ENCODE assay signal across 8 cellular contexts in genomic region chr19:4343845-4344713, GRCh38. TPM values are rescaled to one million over a fixed set of nuclear protein-coding genes. Genes with fewer than 3 reads are reported as not detected.
DNase-seq lines count a peak whose midpoint lies in the region; ATAC-seq and TF ChIP-seq lines count a peak whose summit lies in the region.

No MANE protein-coding gene starts in this region.

- no peak overlapping the region for H3K27ac Mint-ChIP-seq in activated naive CD4-positive, alpha-beta T cell treated with anti-CD3 and anti-CD28 coated beads for 36 hours
- H3K27ac Mint-ChIP-seq in activated naive CD8-positive, alpha-beta T cell treated with anti-CD3 and anti-CD28 coated beads, Interleukin-2, amount 10 ng/mL, durations not matched to agents 7 days and 5 days, result no peak overlapping the region
- no peak overlapping the region for H3K27ac Mint-ChIP-seq in type B pancreatic cell

- H3K4me1 ChIP-seq in right lobe of liver, result peaks cover 0 to 48% (median 15%) of the 10 kb centered on the region in 4 donors

- CTCF ChIA-PET in activated naive CD4-positive, alpha-beta T cell treated with anti-CD3 and anti-CD28 coated beads for 36 hours (lab: Charles Lee), result interaction anchor here (1.0 to 2.8 kb wide), 10 partner anchors 9 to 112 kb away, joined by 3 to 30 read pairs (median 4); partner anchors contain the start of genes SH3GL1 and YJU2

- no peak for ATAC-seq in activated naive CD8-positive, alpha-beta T cell treated with anti-CD3 and anti-CD28 coated beads, Interleukin-2, amount 10 ng/mL, durations not matched to agents 7 days and 5 days (ENCODE audit: low read depth)
- ATAC-seq in right lobe of liver, result no peak

- POLR2A ChIA-PET in activated naive CD8-positive, alpha-beta T cell treated with anti-CD3 and anti-CD28 coated beads, Interleukin-2, amount 10 ng/mL, durations not matched to agents 7 days and 5 days (lab: Charles Lee), result interaction anchor here (0.6 to 3.6 kb wide), 20 partner anchors 9 to 143 kb away, joined by 3 to 30 read pairs (median 6); partner anchors contain the start of genes FSD1, HDGFL2, SHD and TMIGD2

- DNase-seq in activated naive CD4-positive, alpha-beta T cell treated with anti-CD3 and anti-CD28 coated beads for 36 hours, result no peak
- DNase-seq in activated naive CD4-positive, alpha-beta T cell treated with Interleukin-2 at 50 U/mL for 16 hours, result no peak
- DNase-seq in activated naive CD8-positive, alpha-beta T cell treated with anti-CD3 and anti-CD28 coated beads, Interleukin-2, amount 10 ng/mL, durations not matched to agents 7 days and 5 days, result no peak
- peak in 2 of 3 donors; percentile 46 to 51 for DNase-seq in right lobe of liver
- no peak for DNase-seq in type B pancreatic cell (ENCODE audit: extremely low spot score, unreplicated experiment)
- no peak for DNase-seq in COR-L47 (lab: John Stamatoyannopoulos, UW)
- no peak for DNase-seq in activated CD8-positive, alpha-beta memory T cell treated with anti-CD3 and anti-CD28 coated beads, Interleukin-2, amount 50 U/mL, for 48 hours
- DNase-seq in cerebellum (ENCODE audit: low spot score), result no peak

- no peak for TF ChIP-seq POLR2A in right lobe of liver (IDR thresholded peaks at IDR 0.05)

- H3K36me3 ChIP-seq in right lobe of liver, result no peaks in the 10 kb centered on the region

- H3K27me3 ChIP-seq in right lobe of liver, result no peaks in the 10 kb centered on the region

- TF ChIP-seq CTCF in right lobe of liver (IDR thresholded peaks at IDR 0.05) (no peak), type B pancreatic cell (conservative IDR thresholded peaks at IDR 0.05) (no peak)

- peaks cover 15% of the 10 kb centered on the region for H3K4me1 Mint-ChIP-seq in activated naive CD4-positive, alpha-beta T cell treated with anti-CD3 and anti-CD28 coated beads for 36 hours (ENCODE audit: low read depth)
- peaks cover 12% of the 10 kb centered on the region for H3K4me1 Mint-ChIP-seq in activated naive CD8-positive, alpha-beta T cell treated with anti-CD3 and anti-CD28 coated beads, Interleukin-2, amount 10 ng/mL, durations not matched to agents 7 days and 5 days
- peaks cover 4% of the 10 kb centered on the region for H3K4me1 Mint-ChIP-seq in type B pancreatic cell (ENCODE audit: unreplicated experiment)

- H3K9me3 Mint-ChIP-seq in activated naive CD4-positive, alpha-beta T cell treated with anti-CD3 and anti-CD28 coated beads for 36 hours, result no peaks in the 10 kb centered on the region
- no peaks in the 10 kb centered on the region for H3K9me3 Mint-ChIP-seq in activated naive CD8-positive, alpha-beta T cell treated with anti-CD3 and anti-CD28 coated beads, Interleukin-2, amount 10 ng/mL, durations not matched to agents 7 days and 5 days
- no peaks in the 10 kb centered on the region for H3K9me3 Mint-ChIP-seq in type B pancreatic cell

- peak overlapping the region; percentile 94 for H3K4me3 Mint-ChIP-seq in activated naive CD4-positive, alpha-beta T cell treated with anti-CD3 and anti-CD28 coated beads for 36 hours
- H3K4me3 Mint-ChIP-seq in activated naive CD8-positive, alpha-beta T cell treated with anti-CD3 and anti-CD28 coated beads, Interleukin-2, amount 10 ng/mL, durations not matched to agents 7 days and 5 days, result peak overlapping the region; percentile 91
- H3K4me3 Mint-ChIP-seq in type B pancreatic cell, result peak overlapping the region; percentile 92

- no peaks in the 10 kb centered on the region for H3K27me3 Mint-ChIP-seq in activated naive CD4-positive, alpha-beta T cell treated with anti-CD3 and anti-CD28 coated beads for 36 hours (ENCODE audit: low read depth)
- no peaks in the 10 kb centered on the region for H3K27me3 Mint-ChIP-seq in activated naive CD8-positive, alpha-beta T cell treated with anti-CD3 and anti-CD28 coated beads, Interleukin-2, amount 10 ng/mL, durations not matched to agents 7 days and 5 days
- peaks cover 5% of the 10 kb centered on the region for H3K27me3 Mint-ChIP-seq in type B pancreatic cell

- WGBS in right lobe of liver (ENCODE audit: insufficient coverage, low coverage, low lambda C conversion rate, missing lambda C conversion rate), result 17% methylated on average over 20 of the region's 45 CpGs

- no peaks in the 10 kb centered on the region for H3K9me3 ChIP-seq in right lobe of liver

- intact Hi-C loops in activated naive CD4-positive, alpha-beta T cell treated with anti-CD3 and anti-CD28 coated beads for 36 hours (cut with micrococcal nuclease), result loop anchor here (1.0 to 5.0 kb wide), 5 partner anchors 56 to 581 kb away; partner anchors contain the start of genes FEM1A, HDGFL2, MRPL54 and SH3GL1
- intact Hi-C loops in right lobe of liver (cut with DNase I), result no loop called here

- H3K36me3 Mint-ChIP-seq in activated naive CD4-positive, alpha-beta T cell treated with anti-CD3 and anti-CD28 coated beads for 36 hours (ENCODE audit: low read depth), result peaks cover 6% of the 10 kb centered on the region
- H3K36me3 Mint-ChIP-seq in activated naive CD8-positive, alpha-beta T cell treated with anti-CD3 and anti-CD28 coated beads, Interleukin-2, amount 10 ng/mL, durations not matched to agents 7 days and 5 days, result peaks cover 15% of the 10 kb centered on the region
- peaks cover 9% of the 10 kb centered on the region for H3K36me3 Mint-ChIP-seq in type B pancreatic cell

- peak overlapping the region; percentile 45 to 68 (median 59) for H3K4me3 ChIP-seq in right lobe of liver

- peak overlapping the region in 1 of 3 donors; percentile 88 for H3K27ac ChIP-seq in right lobe of liver

RNA-seq across cellular contexts. Expression of gene MPND, which starts 0.7 kb away (rescaled TPM):
- 10 to 100 TPM; 16.3 to 18.6 TPM for total RNA-seq in activated naive CD4-positive, alpha-beta T cell treated with anti-CD3 and anti-CD28 coated beads for 36 hours
- 10 to 100 TPM; 23.7 to 26.2 TPM for total RNA-seq in activated naive CD8-positive, alpha-beta T cell treated with anti-CD3 and anti-CD28 coated beads, Interleukin-2, amount 10 ng/mL, durations not matched to agents 7 days and 5 days
- 10 to 100 TPM in 5 of 6 experiments, 1 to 10 TPM in 1; 6.4 to 21.7 (median 19.6) TPM for total RNA-seq in right lobe of liver
- 43.5 and 43.6 TPM in 2 replicates for total RNA-seq in type B pancreatic cell (ENCODE audit: low replicate concordance)
- 11.3 TPM for total RNA-seq in cerebellum

RNA-seq across cellular contexts. Expression of gene STAP2, which starts 5.5 kb away (rescaled TPM):
- 10 to 100 TPM in 1 of 2 experiments, 1 to 10 TPM in 1; 8.1 to 10.7 TPM for total RNA-seq in activated naive CD4-positive, alpha-beta T cell treated with anti-CD3 and anti-CD28 coated beads for 36 hours
- total RNA-seq in activated naive CD8-positive, alpha-beta T cell treated with anti-CD3 and anti-CD28 coated beads, Interleukin-2, amount 10 ng/mL, durations not matched to agents 7 days and 5 days, result 1 to 10 TPM; 8.4 to 8.8 TPM
- total RNA-seq in right lobe of liver (10 to 100 TPM; 21.4 to 51.5 (median 43.0) TPM), type B pancreatic cell (ENCODE audit: low replicate concordance) (42.5 and 96.9 TPM in 2 replicates), cerebellum (1.5 TPM)

RNA-seq across cellular contexts. Expression of gene FSD1, which starts 39.7 kb away (rescaled TPM):
- total RNA-seq in activated naive CD4-positive, alpha-beta T cell treated with anti-CD3 and anti-CD28 coated beads for 36 hours, result 10 to 100 TPM; 12.3 to 17.5 TPM
- total RNA-seq in activated naive CD8-positive, alpha-beta T cell treated with anti-CD3 and anti-CD28 coated beads, Interleukin-2, amount 10 ng/mL, durations not matched to agents 7 days and 5 days, result 10 to 100 TPM; 20.8 to 21.8 TPM
- total RNA-seq in right lobe of liver, result 1 to 10 TPM in 1 of 6 experiments, under 1 TPM in 3, not detected in 2; 0.19 to 2.2 (median 0.52) TPM
- 4.8 and 26.3 TPM in 2 replicates for total RNA-seq in type B pancreatic cell (ENCODE audit: low replicate concordance)
- 23.8 TPM for total RNA-seq in cerebellum

RNA-seq across cellular contexts. Expression of gene TMIGD2, which starts 41.9 kb away (rescaled TPM):
- total RNA-seq in activated naive CD4-positive, alpha-beta T cell treated with anti-CD3 and anti-CD28 coated beads for 36 hours, result 10 to 100 TPM; 19.9 to 21.2 TPM
- 10 to 100 TPM; 49.3 to 50.5 TPM for total RNA-seq in activated naive CD8-positive, alpha-beta T cell treated with anti-CD3 and anti-CD28 coated beads, Interleukin-2, amount 10 ng/mL, durations not matched to agents 7 days and 5 days
- total RNA-seq in right lobe of liver (under 1 TPM in 2 of 6 experiments, not detected in 4; 0.24 to 0.32 TPM), type B pancreatic cell (ENCODE audit: low replicate concordance) (not detected in 2 replicates), cerebellum (0.27 TPM)

RNA-seq across cellular contexts. Expression of gene SH3GL1, which starts 56.3 kb away (rescaled TPM):
- 10 to 100 TPM; 31.7 to 32.1 TPM for total RNA-seq in activated naive CD4-positive, alpha-beta T cell treated with anti-CD3 and anti-CD28 coated beads for 36 hours
- 10 to 100 TPM; 54.6 to 56.8 TPM for total RNA-seq in activated naive CD8-positive, alpha-beta T cell treated with anti-CD3 and anti-CD28 coated beads, Interleukin-2, amount 10 ng/mL, durations not matched to agents 7 days and 5 days
- total RNA-seq in right lobe of liver, result 10 to 100 TPM; 22.6 to 47.7 (median 25.2) TPM
- total RNA-seq in type B pancreatic cell (ENCODE audit: low replicate concordance), result 74.4 and 87.2 TPM in 2 replicates
- total RNA-seq in cerebellum, result 21.3 TPM

Comparison
In these comparisons a context has a peak if more than half of its experiments do, and no peak if none do; other contexts are left out.
1. DNase-seq: peak in right lobe of liver (2 of 3); none in activated naive CD4-positive, alpha-beta T cell treated with anti-CD3 and anti-CD28 coated beads for 36 hours (single experiment), activated naive CD4-positive, alpha-beta T cell treated with Interleukin-2 at 50 U/mL for 16 hours (single experiment), activated naive CD8-positive, alpha-beta T cell treated with anti-CD3 and anti-CD28 coated beads, Interleukin-2, amount 10 ng/mL, durations not matched to agents 7 days and 5 days (single experiment), type B pancreatic cell (single experiment), COR-L47 (single experiment), activated CD8-positive, alpha-beta memory T cell treated with anti-CD3 and anti-CD28 coated beads, Interleukin-2, amount 50 U/mL, for 48 hours (single experiment) and cerebellum (single experiment).
2. Peak in every context shown above with its lines, with median percentiles within 50 percentile points of each other: H3K4me3 Mint-ChIP-seq.